Comparison of ENCODE assay signal across 13 cellular contexts in the genomic region with DNA sequence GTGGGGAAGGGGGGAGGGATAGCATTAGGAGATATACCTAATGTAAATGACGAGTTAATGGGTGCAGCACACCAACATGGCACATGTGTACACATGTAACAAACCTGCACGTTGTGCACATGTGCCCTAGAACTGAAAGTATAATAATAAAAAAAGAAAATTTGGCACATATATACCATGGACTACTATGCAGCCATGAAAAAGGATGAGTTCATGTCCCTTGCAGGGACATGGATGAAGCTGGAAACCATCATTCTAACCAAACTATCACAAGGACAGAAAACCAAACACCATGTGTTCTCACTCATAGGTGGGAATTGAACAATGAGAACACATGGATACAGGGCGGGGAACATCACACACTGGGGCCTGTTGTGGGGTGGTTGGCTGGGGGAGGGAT. TPM values are rescaled to one million over a fixed set of nuclear protein-coding genes. Genes with fewer than 3 reads are reported as not detected.
"Had no signal": no experiment of that assay in that cellular context is flagged by ENCODE, and none has a peak within 500 bp of the region (broad histone marks: within the 10 kb centered on the region; RNA-seq: fewer than 3 reads in every experiment).

No MANE protein-coding gene starts in this region.

RNA-seq across cellular contexts. Expression of a gene that starts 21.2 kb away (rescaled TPM):
- total RNA-seq: activated B cell treated with CpG ODN at 0.5 μM for 24 hours; activated CD4-positive, alpha-beta memory T cell treated with anti-CD3 and anti-CD28 coated beads for 36 hours; activated CD4-positive, alpha-beta memory T cell treated with anti-CD3 and anti-CD28 coated beads, Interleukin-2, amount 10 ng/mL, durations not matched to agents 7 days and 5 days; activated CD4-positive, alpha-beta T cell treated with anti-CD3 and anti-CD28 coated beads for 36 hours; activated CD4-positive, alpha-beta T cell treated with anti-CD3 and anti-CD28 coated beads, Interleukin-2, amount 10 ng/mL, durations not matched to agents 24 days and 14 days; activated CD4-positive, alpha-beta T cell treated with anti-CD3 and anti-CD28 coated beads, Interleukin-2, amount 10 ng/mL, durations not matched to agents 7 days and 5 days; activated CD8-positive, alpha-beta memory T cell treated with anti-CD3 and anti-CD28 coated beads for 36 hours; activated CD8-positive, alpha-beta memory T cell treated with anti-CD3 and anti-CD28 coated beads, Interleukin-2, amount 10 ng/mL, durations not matched to agents 7 days and 5 days; activated CD8-positive, alpha-beta T cell treated with anti-CD3 and anti-CD28 coated beads for 36 hours; activated CD8-positive, alpha-beta T cell treated with anti-CD3 and anti-CD28 coated beads, Interleukin-2, amount 10 ng/mL, durations not matched to agents 7 days and 5 days; T-helper 1 cell treated with Interleukin-12 subunit alpha and Interleukin-12 subunit beta and Interleukin-4 antibody, amounts not matched to agents 30 ng/mL and 1 ng/mL, for 36 hours; T-helper 17 cell; T-helper 2 cell treated with Interferon-gamma antibody and Interleukin-4, amounts not matched to agents 100 ng/mL and 5 ng/mL, for 36 hours had no signal
